ENCODE assay signal across 1 cellular context in the genomic region with DNA sequence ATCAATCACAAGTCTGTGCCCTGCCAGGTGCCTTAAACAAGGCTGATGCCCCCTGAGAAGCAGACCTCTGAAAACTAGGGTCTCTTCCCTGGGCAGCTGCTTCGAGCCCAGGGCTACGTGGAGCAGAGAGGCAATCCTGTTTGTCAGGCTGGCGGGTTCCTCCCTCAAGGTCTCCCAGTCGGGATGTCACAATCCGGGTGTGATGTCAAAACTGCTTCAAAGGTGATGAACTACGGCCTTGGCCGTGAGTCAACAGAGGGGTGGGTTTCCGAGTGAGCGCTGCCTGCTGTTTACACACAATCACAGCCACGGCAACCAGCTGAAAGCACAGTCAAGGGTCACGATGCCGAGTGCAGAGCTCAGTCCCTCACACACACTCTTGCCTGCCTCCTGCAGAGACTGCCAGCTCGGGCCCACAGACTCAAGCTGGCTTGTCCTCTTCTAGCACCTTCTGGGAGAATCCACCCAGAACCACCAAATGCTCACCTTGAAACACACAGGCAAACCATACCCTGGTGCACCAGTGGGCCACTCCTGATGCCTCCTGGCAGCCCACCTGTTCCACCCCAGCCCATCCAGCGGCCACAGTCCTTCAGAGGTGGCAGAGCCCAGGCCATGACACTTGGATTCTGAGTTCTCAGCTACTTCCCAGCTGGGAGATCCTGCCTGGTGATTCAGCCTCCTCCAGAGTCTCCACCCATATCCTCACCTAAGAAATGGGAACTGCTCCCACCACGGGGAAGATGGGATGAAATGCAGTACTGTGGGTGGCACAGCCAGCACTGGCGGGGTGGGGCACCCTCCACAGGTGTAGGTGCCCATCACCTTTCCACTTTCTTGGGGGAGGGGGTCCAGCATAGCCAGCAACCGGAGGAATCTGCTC.
TF ChIP-seq lines count a peak whose summit lies in the region.

No MANE protein-coding gene starts in this region.

TF ChIP-seq in K562, 482 proteins besides CTCF, POLR2A, EP300 and RAD21 (continued from another document):
- no peak for TF ChIP-seq POLR2AphosphoS5 (IDR thresholded peaks at IDR 0.05; ENCODE audit: control insufficient read depth, insufficient read depth, low read depth, low read length)
- TF ChIP-seq FOSL1 (tag; conservative IDR thresholded peaks at IDR 0.05): no peak
- no peak for TF ChIP-seq SMARCA4 (IDR thresholded peaks at IDR 0.05)
